ENCODE assay signal across 7 cellular contexts in genomic region chr7:128994575-128994974, GRCh38. TPM values are rescaled to one million over a fixed set of nuclear protein-coding genes. Genes with fewer than 3 reads are reported as not detected.
A peak's percentile ranks its signal among the peaks of the same experiment; 100 is the strongest.
DNase-seq lines count a peak whose midpoint lies in the region; FAIRE-seq and TF ChIP-seq lines count a peak whose summit lies in the region.
"Not testable (repeated sequence)": the region's sequence is repeated elsewhere in the genome, so short reads cannot be mapped to it uniquely, and the experiment has no call there.
"Had no signal": no experiment of that assay in that cellular context is flagged by ENCODE, and none has a peak within 500 bp of the region (broad histone marks: within the 10 kb centered on the region; RNA-seq: fewer than 3 reads in every experiment).

No MANE protein-coding gene starts in this region.

- not testable (repeated sequence) for H3K27me3 ChIP-seq in adrenal gland

- not testable (repeated sequence) for TF ChIP-seq CTCF in adrenal gland (IDR thresholded peaks at IDR 0.05); neural crest cell (conservative IDR thresholded peaks at IDR 0.05)

- H3K36me3 ChIP-seq in adrenal gland (replicated peaks in 1 of 2) = peaks cover 0 to 33% of the 10 kb centered on the region in 2 donors

- peak; percentile 31 for FAIRE-seq in RCC 7860 (lab: Jason Lieb, UNC)

- not testable (repeated sequence) for H3K9me3 ChIP-seq in adrenal gland (replicated peaks in 1 of 3)

- not testable (repeated sequence) for H3K4me3 Mint-ChIP-seq in neural crest cell

- WGBS in adrenal gland, 4 donors = 61 to 67% (median 64%) methylated on average over 8 of the region's 8 CpGs

- DNase-seq in RCC 7860 (ENCODE audit: low spot score); neural crest cell (ENCODE audit: low read depth, low spot score): not testable (repeated sequence)
- peak in 6 of 7 donors; percentile 22 to 63 (median 46) for DNase-seq in adrenal gland
- peak; percentile 74 for DNase-seq in left kidney (ENCODE audit: low read depth, low spot score)
- peak; percentile 16 for DNase-seq in renal cortical epithelial cell (ENCODE audit: low read depth)

- peak overlapping the region in 2 of 5 donors; percentile 1 to 27 for H3K27ac ChIP-seq in adrenal gland

- H3K36me3 Mint-ChIP-seq in neural crest cell (ENCODE audit: low read depth) = not testable (repeated sequence)

- intact Hi-C loops in adrenal gland (cut with DNase I) = not testable (repeated sequence)

- TF ChIP-seq POLR2A in adrenal gland (IDR thresholded peaks at IDR 0.05) = not testable (repeated sequence)

- not testable (repeated sequence) for H3K4me1 Mint-ChIP-seq in neural crest cell

- not testable (repeated sequence) for H3K9me3 Mint-ChIP-seq in neural crest cell

- not testable (repeated sequence) for H3K4me1 ChIP-seq in adrenal gland (replicated peaks in 1 of 2)

- H3K27ac Mint-ChIP-seq in neural crest cell (ENCODE audit: unreplicated experiment) = peak overlapping the region; percentile 35

- not testable (repeated sequence) for H3K27me3 Mint-ChIP-seq in neural crest cell (ENCODE audit: low read depth)

- not testable (repeated sequence) for H3K4me3 ChIP-seq in adrenal gland

RNA-seq across cellular contexts. Expression of gene IRF5, which starts 56.8 kb away (rescaled TPM):
- total RNA-seq in adrenal gland = 10 to 100 TPM in 6 of 8 donors, 1 to 10 TPM in 2; 5.0 to 25.9 (median 13.3) TPM
- 10 to 100 TPM in 1 of 3 donors, 1 to 10 TPM in 2; 1.9 to 16.7 (median 8.1) TPM for polyA plus RNA-seq in adrenal gland
- total RNA-seq in neural crest cell = not detected in 2 replicates
- 5.4 and 7.7 TPM in 2 replicates for total RNA-seq in renal cortical epithelial cell
- total RNA-seq: A673, G401 had no signal
